Comparison of ENCODE assay signal across 30 cellular contexts in genomic region chr2:234162876-234163275, GRCh38.
DNase-seq lines count a peak whose midpoint lies in the region; ATAC-seq and TF ChIP-seq lines count a peak whose summit lies in the region.
"Had no signal": no experiment of that assay in that cellular context is flagged by ENCODE, and none has a peak within 500 bp of the region (broad histone marks: within the 10 kb centered on the region; RNA-seq: fewer than 3 reads in every experiment).

No MANE protein-coding gene starts in this region.

- peak overlapping the region; percentile 78 to 98 (median 90) for H3K4me2 ChIP-seq in BLaER1 treated with 17β-estradiol and CSF1 and Interleukin-3, amounts not matched to agents 10 nM and 100 nM
- H3K4me2 ChIP-seq in PC-9: peak overlapping the region; percentile 45

- H3K4me3 Mint-ChIP-seq in progenitor cell of endocrine pancreas (ENCODE audit: low read depth): no peak overlapping the region
- H3K4me3 Mint-ChIP-seq: activated naive CD8-positive, alpha-beta T cell treated with anti-CD3 and anti-CD28 coated beads, Interleukin-2, amount 10 ng/mL, durations not matched to agents 7 days and 5 days; activated T-cell treated with anti-CD3 and anti-CD28 coated beads, Interleukin-2, amount 50 U/mL, for 24 hours; natural killer cell had no signal

- POLR2A ChIA-PET in PC-9 (lab: Charles Lee; ENCODE audit: unreplicated experiment): no interaction called here

- CTCF ChIA-PET in PC-9 (lab: Charles Lee): interaction anchor here (0.6 kb wide), 2 partner anchors 284 to 296 kb away, joined by 5 to 9 read pairs; no protein-coding TSS in a partner anchor

- H2AFZ ChIP-seq in PC-9: no peak overlapping the region; the same call in 1 of the 2 replicates
- H2AFZ ChIP-seq: GM23248 had no signal

- peak; percentile 65 to 88 for DNase-seq in PC-9
- peak; percentile 67 for DNase-seq in islet precursor cell
- DNase-seq in progenitor cell of endocrine pancreas (ENCODE audit: low spot score, unreplicated experiment): no peak
- DNase-seq in stomach: no peak
- DNase-seq: activated CD4-positive, alpha-beta T cell treated with anti-CD3 and anti-CD28 coated beads, Interleukin-2, amount 50 U/mL, for 1 hour; activated gamma-delta T cell treated with Interleukin-2 at 50 U/mL for 16 hours; activated naive CD8-positive, alpha-beta T cell treated with anti-CD3 and anti-CD28 coated beads, Interleukin-2, amount 10 ng/mL, durations not matched to agents 7 days and 5 days; activated T-cell treated with anti-CD3 and anti-CD28 coated beads, Interleukin-2, amount 50 U/mL, for 24 hours; aorta; C1 segment of cervical spinal cord; COR-L47; effector CD4-positive, alpha-beta T cell; GF-D8; GM23248; IMR-90; natural killer cell; NCI-H146; NCI-H226; NCI-H69; ovary; Peyer's patch; retina; SJCRH30; small intestine; stimulated activated naive CD4-positive, alpha-beta T cell; T1000 had no signal

- peaks cover 63 to 98% (median 83%) of the 10 kb centered on the region in 10 experiments for H3K4me1 ChIP-seq in BLaER1 treated with 17β-estradiol and CSF1 and Interleukin-3, amounts not matched to agents 10 nM and 100 nM
- peaks cover 64% of the 10 kb centered on the region for H3K4me1 ChIP-seq in PC-9 (replicated peaks; ENCODE audit: insufficient read depth)
- H3K4me1 ChIP-seq in stomach: no peaks in the 10 kb centered on the region
- H3K4me1 ChIP-seq: Peyer's patch had no signal

- no peaks in the 10 kb centered on the region for H3K27me3 Mint-ChIP-seq in progenitor cell of endocrine pancreas
- H3K27me3 Mint-ChIP-seq: activated T-cell treated with anti-CD3 and anti-CD28 coated beads, Interleukin-2, amount 50 U/mL, for 24 hours had no signal

- intact Hi-C loops in PC-9 (cut with micrococcal nuclease; ENCODE audit: unreplicated experiment) (loop anchor here (2.0 kb wide), 1 partner anchor 26 kb away; no protein-coding TSS in a partner anchor), stomach (cut with DNase I; ENCODE audit: low total_unique reads) (no loop called here)

- no peak for ATAC-seq in HG03520 (IDR thresholded peaks at IDR 0.05; ENCODE audit: unreplicated experiment)
- ATAC-seq in GM21786 (IDR thresholded peaks at IDR 0.05; ENCODE audit: unreplicated experiment): no peak
- ATAC-seq: natural killer cell had no signal

- H3K4me3 ChIP-seq in BLaER1 treated with 17β-estradiol and CSF1 and Interleukin-3, amounts not matched to agents 10 nM and 100 nM: peak overlapping the region in 5 of 10 experiments; percentile 33 to 63 (median 52); a peak in 11 of 20 replicates
- H3K4me3 ChIP-seq in PC-9 (no peak overlapping the region), stomach (no peak overlapping the region)
- H3K4me3 ChIP-seq: GM23248, ovary, Peyer's patch, SJCRH30, suprapubic skin had no signal

- peaks cover 9% of the 10 kb centered on the region for H3K9me3 Mint-ChIP-seq in progenitor cell of endocrine pancreas (ENCODE audit: low read depth)
- H3K9me3 Mint-ChIP-seq: activated T-cell treated with anti-CD3 and anti-CD28 coated beads, Interleukin-2, amount 50 U/mL, for 24 hours; natural killer cell had no signal

- no peak for TF ChIP-seq EP300 in stomach (IDR thresholded peaks at IDR 0.05)

- BruUV-seq in PC-9 (replicated peaks; lab: Mats Ljungman, UMichigan): no TSS peak

- peak overlapping the region in 6 of 11 experiments; percentile 64 to 81 (median 76); a peak in 12 of 22 replicates for H3K9ac ChIP-seq in BLaER1 treated with 17β-estradiol and CSF1 and Interleukin-3, amounts not matched to agents 10 nM and 100 nM
- H3K9ac ChIP-seq: GM23248 had no signal

- H3K36me3 Mint-ChIP-seq in progenitor cell of endocrine pancreas (ENCODE audit: insufficient read depth): no peaks in the 10 kb centered on the region
- H3K36me3 Mint-ChIP-seq: activated naive CD8-positive, alpha-beta T cell treated with anti-CD3 and anti-CD28 coated beads, Interleukin-2, amount 10 ng/mL, durations not matched to agents 7 days and 5 days; natural killer cell had no signal

- peaks cover 32% of the 10 kb centered on the region for H3F3A ChIP-seq in PC-9 (ENCODE audit: insufficient read depth, low read depth)

- no peaks in the 10 kb centered on the region for H3K27me3 ChIP-seq in BLaER1 treated with 17β-estradiol and CSF1 and Interleukin-3, amounts not matched to agents 10 nM and 100 nM
- no peaks in the 10 kb centered on the region for H3K27me3 ChIP-seq in PC-9 (ENCODE audit: insufficient read depth, low read depth)
- H3K27me3 ChIP-seq in stomach: no peaks in the 10 kb centered on the region
- H3K27me3 ChIP-seq: ovary, Peyer's patch, SJCRH30, suprapubic skin had no signal

- no peaks in the 10 kb centered on the region for H3K9me2 ChIP-seq in PC-9 (ENCODE audit: insufficient read depth)

- H4K20me1 ChIP-seq in BLaER1 treated with 17β-estradiol and CSF1 and Interleukin-3, amounts not matched to agents 10 nM and 100 nM: no peaks in the 10 kb centered on the region
- H4K20me1 ChIP-seq in PC-9 (ENCODE audit: insufficient read depth): no peaks in the 10 kb centered on the region

- no peaks in the 10 kb centered on the region for H3K36me3 ChIP-seq in BLaER1 treated with 17β-estradiol and CSF1 and Interleukin-3, amounts not matched to agents 10 nM and 100 nM
- H3K36me3 ChIP-seq in PC-9 (ENCODE audit: low read depth): no peaks in the 10 kb centered on the region
- no peaks in the 10 kb centered on the region for H3K36me3 ChIP-seq in stomach
- H3K36me3 ChIP-seq: ovary, Peyer's patch, SJCRH30, suprapubic skin had no signal

- peaks cover 0 to 16% (median 0%) of the 10 kb centered on the region in 11 experiments; a peak in 6 of 22 replicates for H3K9me3 ChIP-seq in BLaER1 treated with 17β-estradiol and CSF1 and Interleukin-3, amounts not matched to agents 10 nM and 100 nM (replicated peaks in 1 of 11)
- H3K9me3 ChIP-seq in PC-9 (ENCODE audit: insufficient read depth, low read depth) (no peaks in the 10 kb centered on the region), stomach (no peaks in the 10 kb centered on the region)
- H3K9me3 ChIP-seq: ovary, Peyer's patch, SJCRH30, suprapubic skin had no signal

- TF ChIP-seq POLR2A in stomach (IDR thresholded peaks at IDR 0.05): no peak

- TF ChIP-seq CTCF in PC-9 (conservative IDR thresholded peaks at IDR 0.05) (no peak), progenitor cell of endocrine pancreas (IDR thresholded peaks at IDR 0.05; ENCODE audit: unreplicated experiment) (no peak), stomach (IDR thresholded peaks at IDR 0.05) (no peak)

- H3K27ac Mint-ChIP-seq in progenitor cell of endocrine pancreas: peak overlapping the region; percentile 1
- H3K27ac Mint-ChIP-seq: activated naive CD8-positive, alpha-beta T cell treated with anti-CD3 and anti-CD28 coated beads, Interleukin-2, amount 10 ng/mL, durations not matched to agents 7 days and 5 days; activated T-cell treated with anti-CD3 and anti-CD28 coated beads, Interleukin-2, amount 50 U/mL, for 24 hours had no signal

- no peaks in the 10 kb centered on the region for H3K79me2 ChIP-seq in PC-9 (ENCODE audit: low read depth)

- peaks cover 32% of the 10 kb centered on the region for H3K4me1 Mint-ChIP-seq in progenitor cell of endocrine pancreas (ENCODE audit: low read depth)

- peak overlapping the region in 8 of 11 experiments; percentile 71 to 89 (median 78); a peak in 15 of 22 replicates for H3K27ac ChIP-seq in BLaER1 treated with 17β-estradiol and CSF1 and Interleukin-3, amounts not matched to agents 10 nM and 100 nM
- H3K27ac ChIP-seq in PC-9: peak overlapping the region; percentile 30
- no peak overlapping the region for H3K27ac ChIP-seq in stomach
- H3K27ac ChIP-seq: GM23248, ovary, Peyer's patch, SJCRH30, suprapubic skin had no signal

- 61 to 85% (median 76%) methylated on average over 2 of the region's 2 CpGs for WGBS in stomach, 5 donors

Comparison
In these comparisons a context has a peak if more than half of its experiments do, and no peak if none do; other contexts are left out.
1. H3K27ac ChIP-seq: peak in BLaER1 treated with 17β-estradiol and CSF1 and Interleukin-3, amounts not matched to agents 10 nM and 100 nM (8 of 11) and PC-9 (single experiment); none in stomach (0 of 5).
2. DNase-seq: peak in PC-9 (2 of 2) and islet precursor cell (single experiment); none in progenitor cell of endocrine pancreas (single experiment) and stomach (single experiment).